ENCODE assay signal across 2 cellular contexts in genomic region chr1:181221078-181221477, GRCh38.
TF ChIP-seq lines count a peak whose summit lies in the region.

No MANE protein-coding gene starts in this region.

TF ChIP-seq in H1, 55 proteins besides CTCF, POLR2A, EP300 and RAD21:
- TF ChIP-seq PHF8 (conservative IDR thresholded peaks at IDR 0.05; ENCODE audit: low read depth, low read length), result no peak
- TF ChIP-seq CTBP2 (IDR thresholded peaks at IDR 0.05; ENCODE audit: borderline replicate concordance, insufficient read depth, insufficient read length, low read length), result no peak
- TF ChIP-seq TBP (IDR thresholded peaks at IDR 0.05; ENCODE audit: low read depth, low read length), result no peak

TF ChIP-seq in SK-N-SH treated with all-trans-retinoic acid at 6 μM for 48 hours, 23 proteins besides CTCF, POLR2A, EP300 and RAD21:
- TF ChIP-seq ZFP30 (CRISPR knock-in tag; IDR thresholded peaks at IDR 0.05) (no peak), ZNF8 (CRISPR knock-in tag; IDR thresholded peaks at IDR 0.05) (no peak), ZNF70 (CRISPR knock-in tag; IDR thresholded peaks at IDR 0.05) (no peak), GLIS3 (CRISPR knock-in tag; IDR thresholded peaks at IDR 0.05) (no peak)
